ENCODE assay signal across 8 cellular contexts in the genomic region with DNA sequence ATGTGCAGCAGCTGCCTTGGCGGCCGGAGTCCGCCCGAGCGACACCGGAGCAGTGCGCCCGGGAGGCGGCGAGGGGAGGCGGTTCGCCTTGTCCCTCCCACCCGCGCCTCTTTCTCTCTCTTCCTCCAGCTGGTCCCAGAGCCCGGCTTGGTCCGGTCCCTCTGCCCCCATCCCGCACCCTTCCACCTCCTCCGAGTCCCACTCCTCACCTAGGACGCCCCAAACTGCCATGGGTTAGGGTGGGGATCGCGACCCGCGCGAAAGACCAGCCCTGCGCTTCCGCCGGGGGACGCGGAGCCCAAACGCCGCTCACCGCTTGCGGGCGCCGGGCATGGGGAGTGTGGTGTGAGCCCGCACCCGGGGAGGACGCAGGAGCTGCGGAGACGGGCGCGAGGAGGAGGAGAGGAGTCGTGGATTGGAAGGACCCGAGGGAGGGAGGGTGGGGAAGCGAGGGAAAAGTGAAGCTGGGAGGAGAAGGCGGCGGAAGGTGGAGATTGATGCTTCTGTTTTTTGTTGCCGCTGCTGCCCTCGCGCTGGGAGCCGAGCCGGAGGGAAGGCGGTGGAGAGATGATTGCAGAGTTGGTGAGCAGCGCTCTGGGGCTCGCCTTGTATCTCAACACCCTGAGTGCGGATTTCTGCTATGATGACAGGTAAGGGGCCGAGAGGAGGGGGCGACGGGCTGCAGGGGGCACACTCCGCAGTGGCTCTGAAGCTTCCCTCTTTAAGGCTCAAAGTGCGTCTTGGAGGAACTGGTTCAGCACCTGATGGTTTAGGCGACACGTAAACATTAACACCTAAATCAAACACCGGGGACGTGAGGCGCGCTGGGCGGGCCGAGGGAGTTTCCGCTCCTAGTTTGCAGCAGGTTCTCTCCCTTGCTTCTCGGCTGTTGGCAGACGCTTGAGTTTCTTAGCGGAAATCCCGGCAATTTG. TPM values are rescaled to one million over a fixed set of nuclear protein-coding genes. Genes with fewer than 3 reads are reported as not detected.
DNase-seq lines count a peak whose midpoint lies in the region; ATAC-seq and TF ChIP-seq lines count a peak whose summit lies in the region.

No MANE protein-coding gene starts in this region.

- H3K4me3 ChIP-seq in DOHH2 (ENCODE audit: low read length), result peak overlapping the region; percentile 85
- peak overlapping the region; percentile 89 for H3K4me3 ChIP-seq in psoas muscle
- peak overlapping the region; percentile 84 to 90 for H3K4me3 ChIP-seq in uterus

- peaks cover 5% of the 10 kb centered on the region for H3K79me2 ChIP-seq in DOHH2 (ENCODE audit: control insufficient read depth, low read length)

- peak overlapping the region; percentile 92 to 99 (median 96) for H3K4me3 Mint-ChIP-seq in IgD-negative memory B cell
- H3K4me3 Mint-ChIP-seq in activated naive CD8-positive, alpha-beta T cell, result peak overlapping the region; percentile 94

- TF ChIP-seq CTCF in DOHH2 (IDR thresholded peaks at IDR 0.05; ENCODE audit: low read depth, low read length, poor library complexity, severe bottlenecking) (no peak), psoas muscle (IDR thresholded peaks at IDR 0.05) (no peak), uterus (IDR thresholded peaks at IDR 0.05) (no peak)

- no peaks in the 10 kb centered on the region for H4K20me1 ChIP-seq in DOHH2 (ENCODE audit: control insufficient read depth, insufficient read depth, low read depth, low read length)

- peak overlapping the region; percentile 83 to 94 (median 93) for H3K27ac Mint-ChIP-seq in IgD-negative memory B cell
- peak overlapping the region; percentile 61 for H3K27ac Mint-ChIP-seq in activated naive CD8-positive, alpha-beta T cell

- no peaks in the 10 kb centered on the region for H3K9me2 ChIP-seq in DOHH2 (replicated peaks; ENCODE audit: control insufficient read depth, low read length)

- H3K27ac ChIP-seq in DOHH2 (ENCODE audit: low read depth, low read length) (peak overlapping the region; percentile 45), psoas muscle (peak overlapping the region; percentile 80), uterus (peak overlapping the region; percentile 96 to 98)

- H3K4me2 ChIP-seq in DOHH2 (ENCODE audit: low read length), result peak overlapping the region; percentile 78

- H3K36me3 Mint-ChIP-seq in IgD-negative memory B cell, result no peaks in the 10 kb centered on the region
- H3K36me3 Mint-ChIP-seq in activated naive CD8-positive, alpha-beta T cell, result peaks cover 3% of the 10 kb centered on the region

- H3K27me3 ChIP-seq in DOHH2 (ENCODE audit: control insufficient read depth, low read length) (no peaks in the 10 kb centered on the region; the same call in 1 of the 2 replicates), psoas muscle (ENCODE audit: insufficient read depth in 3 of 3, low read length in 2 of 3) (peaks cover 0 to 8% (median 0%) of the 10 kb centered on the region in 3 donors), uterus (no peaks in the 10 kb centered on the region)

- H3K36me3 ChIP-seq in DOHH2 (ENCODE audit: control insufficient read depth, low read length), result no peaks in the 10 kb centered on the region
- H3K36me3 ChIP-seq in psoas muscle (ENCODE audit: insufficient read depth in 1 of 2, low read depth in 1 of 2), result no peaks in the 10 kb centered on the region
- no peaks in the 10 kb centered on the region for H3K36me3 ChIP-seq in uterus

- ATAC-seq in GM21576 (IDR thresholded peaks at IDR 0.05; ENCODE audit: unreplicated experiment) (peak; percentile 39), left cardiac atrium (peak; percentile 60 to 75), psoas muscle (peak; percentile 54 to 69 (median 58))

- no peaks in the 10 kb centered on the region for H3K9me3 Mint-ChIP-seq in IgD-negative memory B cell
- no peaks in the 10 kb centered on the region for H3K9me3 Mint-ChIP-seq in activated naive CD8-positive, alpha-beta T cell (ENCODE audit: low read depth)

- no peaks in the 10 kb centered on the region for H3K27me3 Mint-ChIP-seq in IgD-negative memory B cell
- H3K27me3 Mint-ChIP-seq in activated naive CD8-positive, alpha-beta T cell, result peaks cover 2% of the 10 kb centered on the region

- DNase-seq in SK-MEL-5 (ENCODE audit: low read depth, low spot score) (peak; percentile 29), left cardiac atrium (peak; percentile 29), psoas muscle (peak; percentile 23 to 52), uterus (peak; percentile 23 to 33)

- H3F3A ChIP-seq in DOHH2 (ENCODE audit: control insufficient read depth, insufficient read depth), result no peaks in the 10 kb centered on the region

- H3K4me1 Mint-ChIP-seq in IgD-negative memory B cell, result peaks cover 0 to 9% (median 8%) of the 10 kb centered on the region in 3 donors
- H3K4me1 Mint-ChIP-seq in activated naive CD8-positive, alpha-beta T cell (ENCODE audit: low read depth), result peaks cover 15% of the 10 kb centered on the region

- H3K4me1 ChIP-seq in DOHH2 (ENCODE audit: control insufficient read depth, low read length) (peaks cover 49% of the 10 kb centered on the region), psoas muscle (peaks cover 4% of the 10 kb centered on the region), uterus (no peaks in the 10 kb centered on the region)

- H3K9me3 ChIP-seq in DOHH2 (ENCODE audit: control insufficient read depth, insufficient read depth, low read length) (no peaks in the 10 kb centered on the region), psoas muscle (no peaks in the 10 kb centered on the region), uterus (no peaks in the 10 kb centered on the region)

- TF ChIP-seq POLR2A in uterus (IDR thresholded peaks at IDR 0.05), result peak in 1 of 2 donors; percentile 10

- 0% methylated on average over 59 to 74 of the region's 74 CpGs for WGBS in psoas muscle, 3 donors

- intact Hi-C loops in left cardiac atrium (cut with DNase I), result loop anchor here in 1 of 2 donors (5.0 kb wide), 1 partner anchor 1710 kb away; no protein-coding TSS in a partner anchor
- intact Hi-C loops in psoas muscle (cut with DNase I), result no loop called here
- intact Hi-C loops in uterus (cut with DNase I; ENCODE audit: low total_unique reads), result no loop called here

- in situ Hi-C loops in SK-MEL-5 (cut with HindIII; ENCODE audit: low pct_unique_long_range_greater_than_20kb, low sequenced_read_pairs), result no loop called here

RNA-seq across cellular contexts. Expression of gene TMTC2, which starts 0.6 kb away (rescaled TPM):
- polyA plus RNA-seq in IgD-negative memory B cell, result not detected
- 17.3 and 17.8 TPM in 2 replicates for total RNA-seq in SK-MEL-5 (2014; rRNA removed; shearing (Covaris generic))
- polyA plus RNA-seq in SK-MEL-5 (2015; cell fraction: cytosol; rRNA removed), result 36.6 and 46.4 TPM in 2 replicates
- 64.9 and 99.8 TPM in 2 replicates for polyA plus RNA-seq in SK-MEL-5 (2015; cell fraction: nucleus; rRNA removed)
- 1 to 10 TPM; 3.3 to 5.2 TPM for total RNA-seq in left cardiac atrium
- total RNA-seq in psoas muscle, result 1 to 10 TPM; 1.8 to 2.7 (median 2.2) TPM
- polyA plus RNA-seq in psoas muscle, result 1 to 10 TPM in 2 of 3 donors, under 1 TPM in 1; 0.85 to 1.1 (median 1.0) TPM
- 10 to 100 TPM; 11.5 to 44.1 (median 16.0) TPM for total RNA-seq in uterus

Comparison
In these comparisons a context has a peak if more than half of its experiments do, and no peak if none do; other contexts are left out.
1. Peak in every context shown above with its lines: DNase-seq, ATAC-seq, H3K4me3 ChIP-seq and H3K27ac ChIP-seq.
2. H3K27ac ChIP-seq: peak in every context shown above with its lines; median percentile 97 in uterus; 80 in psoas muscle; 45 in DOHH2.